In the genomic region with DNA sequence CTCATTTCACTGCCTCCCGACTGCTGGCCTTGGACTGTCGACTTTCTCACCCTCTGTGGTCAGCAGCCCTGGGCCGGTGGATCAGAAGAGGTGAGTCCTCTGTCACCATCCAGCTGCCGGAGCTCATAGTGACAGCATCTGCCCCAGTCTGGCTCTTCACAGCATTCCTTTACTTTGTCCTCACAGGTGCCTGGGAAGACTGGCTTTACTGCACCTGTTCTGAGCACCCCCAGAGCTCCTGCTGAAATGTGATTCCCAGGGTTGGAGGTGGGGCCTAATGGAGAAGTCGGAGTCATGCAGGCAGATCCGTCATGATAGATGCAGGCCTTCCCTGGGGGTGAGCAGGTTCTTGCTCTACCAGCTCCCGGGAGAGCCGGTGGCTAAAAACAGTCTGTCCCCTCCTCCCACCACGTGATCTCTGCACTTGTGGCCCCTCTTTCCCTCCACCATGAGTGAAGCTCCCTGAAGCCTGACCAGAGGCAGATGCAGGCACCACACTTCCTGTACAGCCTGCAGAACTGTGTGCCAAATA, we compare ENCODE assay signal across 13 cellular contexts.
DNase-seq lines count a peak whose midpoint lies in the region; ATAC-seq and TF ChIP-seq lines count a peak whose summit lies in the region.
"Had no signal": no experiment of that assay in that cellular context is flagged by ENCODE, and none has a peak within 500 bp of the region (broad histone marks: within the 10 kb centered on the region; RNA-seq: fewer than 3 reads in every experiment).

No MANE protein-coding gene starts in this region.

- no peaks in the 10 kb centered on the region for H3K9me3 Mint-ChIP-seq in stimulated activated naive CD8-positive, alpha-beta T cell treated with anti-CD3 and anti-CD28 coated beads, Interleukin-15, amount 100 ng/mL, for 72 hours

- no peak overlapping the region for H3K27ac ChIP-seq in liver (ENCODE audit: low read depth in 1 of 2, low read length in 2 of 2)

- H3K9me3 ChIP-seq in liver (ENCODE audit: control insufficient read depth in 4 of 4, low read length in 3 of 4): no peaks in the 10 kb centered on the region
- H3K9me3 ChIP-seq: tibial nerve had no signal

- H3K27me3 Mint-ChIP-seq in stimulated activated naive CD8-positive, alpha-beta T cell treated with anti-CD3 and anti-CD28 coated beads, Interleukin-15, amount 100 ng/mL, for 72 hours: no peaks in the 10 kb centered on the region

- H3K4me1 ChIP-seq in liver (ENCODE audit: control insufficient read depth in 4 of 4, insufficient read depth in 4 of 4, low read length in 3 of 4): peaks cover 13 to 49% (median 39%) of the 10 kb centered on the region in 4 donors

- no peak for DNase-seq in stimulated activated naive CD8-positive, alpha-beta T cell treated with anti-CD3 and anti-CD28 coated beads, Interleukin-15, amount 100 ng/mL, for 72 hours
- no peak for DNase-seq in stimulated activated naive CD8-positive, alpha-beta T cell treated with anti-CD3 and anti-CD28 coated beads, Interleukin-15, Interleukin-2, amounts not matched to agents 100 U/mL and 50 U/mL, for 24 hours
- DNase-seq in SK-N-DZ (ENCODE audit: low spot score) (peak; percentile 29), NCI-H82 treated with DMSO at 0.1 percent for 48 hours (lab: John Stamatoyannopoulos, UW; ENCODE audit: unreplicated experiment) (no peak)
- DNase-seq: DND-41; effector CD8-positive, alpha-beta T cell; mesenchymal stem cell; PC-3 had no signal

- no peak for TF ChIP-seq CTCF in liver (IDR thresholded peaks at IDR 0.05; ENCODE audit: low read depth, low read length, missing input control)

- ATAC-seq in stimulated activated naive CD8-positive, alpha-beta T cell treated with anti-CD3 and anti-CD28 coated beads, Interleukin-15, amount 100 ng/mL, for 72 hours: no peak
- no peak for ATAC-seq in stimulated activated naive CD8-positive, alpha-beta T cell treated with anti-CD3 and anti-CD28 coated beads, Interleukin-15, Interleukin-2, amounts not matched to agents 100 U/mL and 50 U/mL, for 24 hours
- ATAC-seq in GM18907 (IDR thresholded peaks at IDR 0.05; ENCODE audit: unreplicated experiment) (no peak), HG03342 (IDR thresholded peaks at IDR 0.05; ENCODE audit: unreplicated experiment) (no peak), HG03159 (IDR thresholded peaks at IDR 0.05; ENCODE audit: unreplicated experiment) (no peak)
- ATAC-seq: PC-3 had no signal

- H3K4me3 ChIP-seq in liver (ENCODE audit: low read depth in 1 of 3, low read length in 3 of 3): no peak overlapping the region
- H3K4me3 ChIP-seq: tibial nerve had no signal

- no peaks in the 10 kb centered on the region for H3K27me3 ChIP-seq in liver (ENCODE audit: control insufficient read depth in 4 of 4, insufficient read depth in 4 of 4, low read length in 3 of 4)
- H3K27me3 ChIP-seq: tibial nerve had no signal

- peak overlapping the region; percentile 23 to 89 for H3K27ac Mint-ChIP-seq in stimulated activated naive CD8-positive, alpha-beta T cell treated with anti-CD3 and anti-CD28 coated beads, Interleukin-15, amount 100 ng/mL, for 72 hours

- no peak overlapping the region for H3K9ac ChIP-seq in liver (ENCODE audit: low read depth in 1 of 2, low read length in 2 of 2)

- H3K36me3 ChIP-seq in liver (ENCODE audit: control insufficient read depth in 4 of 4, insufficient read depth in 3 of 4, low read depth in 1 of 4, low read length in 3 of 4): peaks cover 0 to 2% (median under 1%) of the 10 kb centered on the region in 4 donors

- H3K4me1 Mint-ChIP-seq in stimulated activated naive CD8-positive, alpha-beta T cell treated with anti-CD3 and anti-CD28 coated beads, Interleukin-15, amount 100 ng/mL, for 72 hours: no peaks in the 10 kb centered on the region

- peak in 1 of 2 donors; percentile 12 for TF ChIP-seq RAD21 in liver (IDR thresholded peaks at IDR 0.05)

- WGBS in liver: 56% methylated on average over 9 of the region's 9 CpGs

- H3K4me3 Mint-ChIP-seq in stimulated activated naive CD8-positive, alpha-beta T cell treated with anti-CD3 and anti-CD28 coated beads, Interleukin-15, amount 100 ng/mL, for 72 hours: no peak overlapping the region

TF ChIP-seq in liver, 16 proteins besides CTCF, POLR2A, EP300 and RAD21:
- TF ChIP-seq REST (IDR thresholded peaks at IDR 0.05) (no peak), FOXA2 (IDR thresholded peaks at IDR 0.05) (no peak), HNF4A (conservative IDR thresholded peaks at IDR 0.05) (peak; percentile 77 to 83), NR2F2 (IDR thresholded peaks at IDR 0.05) (no peak), EGR1 (IDR thresholded peaks at IDR 0.05; ENCODE audit: low read depth in 2 of 2) (no peak), FOXA1 (IDR thresholded peaks at IDR 0.05) (no peak), YY1 (IDR thresholded peaks at IDR 0.05) (no peak), GABPA (IDR thresholded peaks at IDR 0.05 in 1 of 2, conservative IDR thresholded peaks at IDR 0.05 in 1 of 2) (no peak), ZBTB33 (IDR thresholded peaks at IDR 0.05) (no peak), SP1 (IDR thresholded peaks at IDR 0.05) (peak; percentile 18), TAF1 (conservative IDR thresholded peaks at IDR 0.05) (no peak), HNF4G (IDR thresholded peaks at IDR 0.05) (peak; percentile 41), ATF3 (IDR thresholded peaks at IDR 0.05) (no peak), JUND (IDR thresholded peaks at IDR 0.05) (no peak), RXRA (IDR thresholded peaks at IDR 0.05) (peak in 1 of 2 donors; percentile 14)
- TF ChIP-seq, protein P1, sequence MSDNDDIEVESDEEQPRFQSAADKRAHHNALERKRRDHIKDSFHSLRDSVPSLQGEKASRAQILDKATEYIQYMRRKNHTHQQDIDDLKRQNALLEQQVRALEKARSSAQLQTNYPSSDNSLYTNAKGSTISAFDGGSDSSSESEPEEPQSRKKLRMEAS (IDR thresholded peaks at IDR 0.05): no peak
